Comparison of ENCODE assay signal across 6 cellular contexts in genomic region chr17:4938670-4939553, GRCh38. TPM values are rescaled to one million over a fixed set of nuclear protein-coding genes. Genes with fewer than 3 reads are reported as not detected.
DNase-seq lines count a peak whose midpoint lies in the region; ATAC-seq, FAIRE-seq and TF ChIP-seq lines count a peak whose summit lies in the region.

No MANE protein-coding gene starts in this region.

- peak overlapping the region; percentile 96 for H3K4me2 ChIP-seq in K562 (ENCODE audit: insufficient read depth, low read length)

- ATAC-seq in HG03439 (IDR thresholded peaks at IDR 0.05; ENCODE audit: unreplicated experiment) = peak; percentile 1
- peak; percentile 1; the same call in 2 of the 3 replicates for ATAC-seq in K562
- ATAC-seq in GM18867 (IDR thresholded peaks at IDR 0.05; ENCODE audit: unreplicated experiment) = no peak

- peaks cover 33% of the 10 kb centered on the region for H3K36me3 Mint-ChIP-seq in nephron (ENCODE audit: low read depth)

- no peak for FAIRE-seq in K562 (lab: Jason Lieb, UNC)

- POLR2A ChIA-PET in K562 (lab: Yijun Ruan, JAX) = interaction anchor here (0.6 to 1.6 kb wide), 5 partner anchors 11 to 63 kb away, joined by 3 to 20 read pairs (median 3); partner anchors contain the start of genes ENO3 and PFN1

- in situ Hi-C loops in K562 (cut with MboI) = no loop called here

- TF ChIP-seq POLR2A in K562 (conservative IDR thresholded peaks at IDR 0.05) = no peak

- peak overlapping the region; percentile 97 to 100 (median 99) for H3K27ac Mint-ChIP-seq in nephron

- H3K9me3 ChIP-seq in K562 (replicated peaks; ENCODE audit: control insufficient read depth, insufficient read depth, low read depth, low read length) = no peaks in the 10 kb centered on the region

- peaks cover 53% of the 10 kb centered on the region for H3K79me2 ChIP-seq in K562 (ENCODE audit: control insufficient read depth, insufficient read depth, low read length)

- peak overlapping the region; percentile 95 to 98 for H3K9ac ChIP-seq in K562 (ENCODE audit: insufficient read depth in 1 of 2, low read depth in 2 of 2, low read length in 2 of 2)

- H3K27ac ChIP-seq in K562 (ENCODE audit: extremely low read depth, low read depth, low read length) = peak overlapping the region; percentile 90

- H3K4me3 ChIP-seq in K562 = peak overlapping the region; percentile 96

- intact Hi-C loops in K562 (cut with micrococcal nuclease) = no loop called here

- no peak for TF ChIP-seq EP300 in K562 (IDR thresholded peaks at IDR 0.05; ENCODE audit: low read length)

- no peaks in the 10 kb centered on the region for H3K27me3 ChIP-seq in K562 (ENCODE audit: control insufficient read depth in 2 of 2, insufficient read depth in 2 of 2, low read length in 2 of 2)

- WGBS in K562 (ENCODE audit: insufficient coverage, low coverage, missing lambda C conversion rate) = 49% methylated on average over 16 of the region's 19 CpGs

- H3K4me3 Mint-ChIP-seq in nephron = peak overlapping the region; percentile 91 to 98 (median 93)

- no peak for TF ChIP-seq RAD21 in K562 (CRISPR knock-in tag; conservative IDR thresholded peaks at IDR 0.05 in 1 of 2, IDR thresholded peaks at IDR 0.05 in 1 of 2)

- H2AFZ ChIP-seq in K562 (ENCODE audit: low read depth, low read length) = peak overlapping the region; percentile 64

- TF ChIP-seq CTCF in K562 (IDR thresholded peaks at IDR 0.05 in 2 of 3, conservative IDR thresholded peaks at IDR 0.05 in 1 of 3; ENCODE audit: insufficient read depth in 2 of 3, low read depth in 1 of 3, low read length in 3 of 3) (no peak), nephron (IDR thresholded peaks at IDR 0.05; ENCODE audit: unreplicated experiment in 3 of 3) (no peak)

- no peaks in the 10 kb centered on the region for H3K9me1 ChIP-seq in K562 (ENCODE audit: control insufficient read depth, insufficient read depth, low read length)

- H3K27me3 Mint-ChIP-seq in nephron (ENCODE audit: low read depth) = no peaks in the 10 kb centered on the region

- DNase-seq in K562 (ENCODE audit: extremely low read depth in 1 of 4, low spot score in 3 of 4) (peak in 2 of 4 experiments; percentile 7 to 25), NCI-H1092 treated with DMSO at 0.1 percent for 48 hours (lab: John Stamatoyannopoulos, UW) (no peak)
- DNase-seq in stimulated activated CD4-positive, alpha-beta T cell treated with anti-CD3 and anti-CD28 coated beads, Interleukin-12 subunit alpha, Interleukin-12 subunit beta, amount 100 ng/mL, for 4 hours = no peak

- peaks cover 47% of the 10 kb centered on the region for H3K4me1 Mint-ChIP-seq in nephron

- CTCF ChIA-PET in K562 (lab: Yijun Ruan, JAX; ENCODE audit: low intra/inter-chr PET ratio) = no interaction called here

- no peaks in the 10 kb centered on the region for H4K20me1 ChIP-seq in K562 (replicated peaks; ENCODE audit: control insufficient read depth, insufficient read depth, low read length)

- H3K9me3 Mint-ChIP-seq in nephron = no peaks in the 10 kb centered on the region

- TSS peak; percentile 21 for BruUV-seq in K562 (replicated peaks; lab: Mats Ljungman, UMichigan)

- peaks cover 13 to 32% of the 10 kb centered on the region in 2 experiments; a peak in 4 of 5 replicates for H3K4me1 ChIP-seq in K562 (replicated peaks in 1 of 2; ENCODE audit: control insufficient read depth in 2 of 2, insufficient read depth in 2 of 2, low read length in 2 of 2)

- H3K36me3 ChIP-seq in K562 (ENCODE audit: control insufficient read depth, insufficient read depth, low read length) = peaks cover 52% of the 10 kb centered on the region

RNA-seq across cellular contexts. Expression of gene SLC25A11, which starts 0.9 kb away (rescaled TPM):
- total RNA-seq in K562 (2011; cell fraction: chromatin; rRNA removed; ENCODE audit: low replicate concordance) = 15.6 and 45.9 TPM in 2 replicates
- total RNA-seq in K562 (2011; cell fraction: nucleolus; rRNA removed) = 50.2 and 54.3 TPM in 2 replicates
- 25.9 and 26.0 TPM in 2 replicates for total RNA-seq in K562 (2011; cell fraction: nucleoplasm; rRNA removed)
- total RNA-seq in K562 (2014; rRNA removed) (35.4 and 55.1 TPM in 2 replicates), K562 (2014; rRNA removed; fragmentation: Illumina TruSeq; extraction: Trizol) (10.8 and 15.8 TPM in 2 replicates), K562 (2015; rRNA removed; fragmentation: Illumina TruSeq; extraction: Trizol) (31.0 and 32.9 TPM in 2 replicates), K562 (2021) (56.7 and 58.5 TPM in 2 replicates)
- polyA plus RNA-seq in K562 (2011; rRNA removed) (22.8 and 36.0 TPM in 2 replicates), K562 (2014; fragmentation: Illumina TruSeq; extraction: Trizol) (56.3 and 57.2 TPM in 2 replicates), K562 (2014; fragmentation: Nextera tagmentation; extraction: Ambion mirVana) (10 to 100 TPM in 1 of 2 experiments, 1 to 10 TPM in 1; 3.1 to 11.0 TPM), K562 (2014; rRNA removed) (38.5 and 49.8 TPM in 2 replicates)
- 42.8 and 67.8 TPM in 2 replicates for polyA plus RNA-seq in K562 (2011; cell fraction: cytosol; rRNA removed)
- 44.1 and 62.7 TPM in 2 replicates for polyA plus RNA-seq in K562 (2011; cell fraction: nucleus; rRNA removed)
- 50.7 and 62.8 TPM in 2 replicates for polyA plus RNA-seq in K562 (2012)
- polyA minus RNA-seq in K562 (2011; rRNA and poly(A)+ RNA removed) = 11.8 and 16.7 TPM in 2 replicates
- 15.2 and 16.9 TPM in 2 replicates for polyA minus RNA-seq in K562 (2011; cell fraction: cytosol; rRNA and poly(A)+ RNA removed)
- 31.1 and 38.8 TPM in 2 replicates for polyA minus RNA-seq in K562 (2011; cell fraction: nucleus; rRNA and poly(A)+ RNA removed)

RNA-seq across cellular contexts. Expression of gene RNF167, which starts 1.2 kb away (rescaled TPM):
- 76.6 and 157 TPM in 2 replicates for total RNA-seq in K562 (2011; cell fraction: chromatin; rRNA removed; ENCODE audit: low replicate concordance)
- 107 and 116 TPM in 2 replicates for total RNA-seq in K562 (2011; cell fraction: nucleolus; rRNA removed)
- total RNA-seq in K562 (2011; cell fraction: nucleoplasm; rRNA removed) = 95.0 and 98.1 TPM in 2 replicates
- total RNA-seq in K562 (2014; rRNA removed) (27.0 and 41.6 TPM in 2 replicates), K562 (2014; rRNA removed; fragmentation: Illumina TruSeq; extraction: Trizol) (41.0 and 50.0 TPM in 2 replicates), K562 (2015; rRNA removed; fragmentation: Illumina TruSeq; extraction: Trizol) (42.6 and 43.0 TPM in 2 replicates), K562 (2021) (60.5 and 61.6 TPM in 2 replicates)
- polyA plus RNA-seq in K562 (2011; rRNA removed) (45.5 and 52.4 TPM in 2 replicates), K562 (2014; fragmentation: Illumina TruSeq; extraction: Trizol) (120 and 143 TPM in 2 replicates), K562 (2014; fragmentation: Nextera tagmentation; extraction: Ambion mirVana) (10 to 100 TPM; 16.5 to 21.9 TPM), K562 (2014; rRNA removed) (47.3 and 53.3 TPM in 2 replicates)
- polyA plus RNA-seq in K562 (2011; cell fraction: cytosol; rRNA removed) = 102 and 127 TPM in 2 replicates
- polyA plus RNA-seq in K562 (2011; cell fraction: nucleus; rRNA removed) = 141 and 155 TPM in 2 replicates
- polyA plus RNA-seq in K562 (2012) = 66.0 and 75.9 TPM in 2 replicates
- polyA minus RNA-seq in K562 (2011; rRNA and poly(A)+ RNA removed) = 42.0 and 44.8 TPM in 2 replicates
- 37.9 and 38.2 TPM in 2 replicates for polyA minus RNA-seq in K562 (2011; cell fraction: cytosol; rRNA and poly(A)+ RNA removed)
- 25.8 and 33.4 TPM in 2 replicates for polyA minus RNA-seq in K562 (2011; cell fraction: nucleus; rRNA and poly(A)+ RNA removed)

RNA-seq across cellular contexts. Expression of gene GP1BA, which starts 6.8 kb away (rescaled TPM):
- total RNA-seq in K562 (2011; cell fraction: chromatin; rRNA removed; ENCODE audit: low replicate concordance) = not detected in 2 replicates
- total RNA-seq in K562 (2011; cell fraction: nucleolus; rRNA removed) = not detected in 2 replicates
- not detected in 2 replicates for total RNA-seq in K562 (2011; cell fraction: nucleoplasm; rRNA removed)
- not detected in 2 replicates for total RNA-seq in K562 (2014; rRNA removed)
- total RNA-seq in K562 (2014; rRNA removed; fragmentation: Illumina TruSeq; extraction: Trizol) = not detected in 2 replicates
- not detected in 2 replicates for total RNA-seq in K562 (2015; rRNA removed; fragmentation: Illumina TruSeq; extraction: Trizol)
- not detected in 2 replicates for total RNA-seq in K562 (2021)
- not detected in 2 replicates for polyA plus RNA-seq in K562 (2011; rRNA removed)
- not detected in 2 replicates for polyA plus RNA-seq in K562 (2011; cell fraction: cytosol; rRNA removed)
- not detected in 2 replicates for polyA plus RNA-seq in K562 (2011; cell fraction: nucleus; rRNA removed)
- 0.44 and 0.94 TPM in 2 replicates for polyA plus RNA-seq in K562 (2012)
- polyA plus RNA-seq in K562 (2014; fragmentation: Illumina TruSeq; extraction: Trizol) = not detected in 2 replicates
- under 1 TPM in 1 of 2 experiments, not detected in 1; 0.01 TPM for polyA plus RNA-seq in K562 (2014; fragmentation: Nextera tagmentation; extraction: Ambion mirVana)
- polyA plus RNA-seq in K562 (2014; rRNA removed) = not detected in 2 replicates
- not detected in 2 replicates for polyA minus RNA-seq in K562 (2011; rRNA and poly(A)+ RNA removed)
- not detected in 2 replicates for polyA minus RNA-seq in K562 (2011; cell fraction: cytosol; rRNA and poly(A)+ RNA removed)
- polyA minus RNA-seq in K562 (2011; cell fraction: nucleus; rRNA and poly(A)+ RNA removed) = not detected in 2 replicates

RNA-seq across cellular contexts. Expression of gene PFN1, which starts 9.4 kb away (rescaled TPM):
- total RNA-seq in K562 (2011; cell fraction: chromatin; rRNA removed; ENCODE audit: low replicate concordance) = 80.0 and 142 TPM in 2 replicates
- 149 and 155 TPM in 2 replicates for total RNA-seq in K562 (2011; cell fraction: nucleolus; rRNA removed)
- 146 and 190 TPM in 2 replicates for total RNA-seq in K562 (2011; cell fraction: nucleoplasm; rRNA removed)
- 1,086 and 1,479 TPM in 2 replicates for total RNA-seq in K562 (2014; rRNA removed)
- 307 and 327 TPM in 2 replicates for total RNA-seq in K562 (2014; rRNA removed; fragmentation: Illumina TruSeq; extraction: Trizol)
- total RNA-seq in K562 (2015; rRNA removed; fragmentation: Illumina TruSeq; extraction: Trizol) = 456 and 466 TPM in 2 replicates
- total RNA-seq in K562 (2021) = 787 and 792 TPM in 2 replicates
- 382 and 556 TPM in 2 replicates for polyA plus RNA-seq in K562 (2011; rRNA removed)
- polyA plus RNA-seq in K562 (2011; cell fraction: cytosol; rRNA removed) = 759 and 962 TPM in 2 replicates
- 352 and 419 TPM in 2 replicates for polyA plus RNA-seq in K562 (2011; cell fraction: nucleus; rRNA removed)
- 697 and 1,149 TPM in 2 replicates for polyA plus RNA-seq in K562 (2012)
- 776 and 901 TPM in 2 replicates for polyA plus RNA-seq in K562 (2014; fragmentation: Illumina TruSeq; extraction: Trizol)
- polyA plus RNA-seq in K562 (2014; fragmentation: Nextera tagmentation; extraction: Ambion mirVana) = 10 to 100 TPM; 60.5 to 88.0 TPM
- polyA plus RNA-seq in K562 (2014; rRNA removed) = 879 and 1,059 TPM in 2 replicates
- polyA minus RNA-seq in K562 (2011; rRNA and poly(A)+ RNA removed) = 233 and 265 TPM in 2 replicates
- 518 and 865 TPM in 2 replicates for polyA minus RNA-seq in K562 (2011; cell fraction: cytosol; rRNA and poly(A)+ RNA removed)
- polyA minus RNA-seq in K562 (2011; cell fraction: nucleus; rRNA and poly(A)+ RNA removed) = 109 and 151 TPM in 2 replicates

RNA-seq across cellular contexts. Expression of gene ENO3, which starts 12.0 kb away (rescaled TPM):
- total RNA-seq in K562 (2011; cell fraction: chromatin; rRNA removed; ENCODE audit: low replicate concordance) = 32.5 and 71.2 TPM in 2 replicates
- 31.6 and 45.9 TPM in 2 replicates for total RNA-seq in K562 (2011; cell fraction: nucleolus; rRNA removed)
- 30.1 and 40.7 TPM in 2 replicates for total RNA-seq in K562 (2011; cell fraction: nucleoplasm; rRNA removed)
- total RNA-seq in K562 (2014; rRNA removed) = 7.1 and 8.3 TPM in 2 replicates
- 2.4 and 5.7 TPM in 2 replicates for total RNA-seq in K562 (2014; rRNA removed; fragmentation: Illumina TruSeq; extraction: Trizol)
- 5.6 and 5.9 TPM in 2 replicates for total RNA-seq in K562 (2015; rRNA removed; fragmentation: Illumina TruSeq; extraction: Trizol)
- total RNA-seq in K562 (2021) = 10.8 and 13.6 TPM in 2 replicates
- polyA plus RNA-seq in K562 (2011; rRNA removed) = 15.4 and 15.5 TPM in 2 replicates
- polyA plus RNA-seq in K562 (2011; cell fraction: cytosol; rRNA removed) = 12.6 and 14.8 TPM in 2 replicates
- polyA plus RNA-seq in K562 (2011; cell fraction: nucleus; rRNA removed) = 140 and 201 TPM in 2 replicates
- 16.9 and 27.2 TPM in 2 replicates for polyA plus RNA-seq in K562 (2012)
- 9.9 and 10.5 TPM in 2 replicates for polyA plus RNA-seq in K562 (2014; fragmentation: Illumina TruSeq; extraction: Trizol)
- 10 to 100 TPM in 1 of 2 experiments, 1 to 10 TPM in 1; 6.3 to 12.5 TPM for polyA plus RNA-seq in K562 (2014; fragmentation: Nextera tagmentation; extraction: Ambion mirVana)
- 17.2 and 18.4 TPM in 2 replicates for polyA plus RNA-seq in K562 (2014; rRNA removed)
- polyA minus RNA-seq in K562 (2011; rRNA and poly(A)+ RNA removed) = 5.1 and 10.0 TPM in 2 replicates
- polyA minus RNA-seq in K562 (2011; cell fraction: cytosol; rRNA and poly(A)+ RNA removed) = 6.4 and 10.6 TPM in 2 replicates
- 13.9 and 15.6 TPM in 2 replicates for polyA minus RNA-seq in K562 (2011; cell fraction: nucleus; rRNA and poly(A)+ RNA removed)
